In the genomic region with DNA sequence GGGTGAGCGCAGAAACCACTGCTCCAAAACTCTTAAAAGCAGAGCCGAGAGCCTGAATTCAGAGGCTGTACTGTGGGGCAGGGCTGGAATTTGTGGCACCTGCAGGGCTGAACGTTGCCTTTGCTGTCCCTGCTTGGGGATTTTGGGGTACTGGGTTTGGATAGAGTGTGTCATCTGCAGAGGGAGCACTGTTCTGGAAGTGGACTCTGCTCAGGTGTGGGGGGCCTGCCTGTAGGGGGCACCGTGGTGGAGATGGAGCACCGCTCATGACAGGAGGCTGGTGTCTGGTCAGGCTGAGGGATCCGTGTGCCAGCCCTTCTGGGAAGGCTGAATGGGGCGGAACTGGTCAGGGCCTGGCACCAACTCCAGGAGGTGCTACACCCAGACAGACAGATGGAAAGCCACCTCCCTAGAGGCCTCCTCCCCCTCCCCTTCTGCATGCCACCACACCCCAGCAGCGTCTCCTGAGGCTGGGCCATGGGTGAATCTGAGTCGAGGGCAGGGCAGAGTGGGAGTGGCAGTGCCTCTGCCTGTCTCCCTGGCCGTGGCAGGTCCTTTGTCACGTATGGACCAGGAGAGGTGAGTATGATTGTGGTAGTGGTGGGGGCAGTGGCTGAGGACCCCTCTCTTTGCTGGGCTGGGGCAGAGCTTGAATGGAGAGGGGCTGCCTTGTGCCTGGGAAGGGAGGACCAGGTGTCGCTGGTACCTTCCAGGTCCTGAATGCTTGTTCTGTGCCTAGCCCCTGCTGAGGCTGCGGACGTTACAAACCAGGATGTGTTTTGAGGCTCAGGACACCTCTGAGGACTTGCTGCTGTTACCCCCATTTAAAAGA, we compare ENCODE assay signal across 8 cellular contexts. TPM values are rescaled to one million over a fixed set of nuclear protein-coding genes. Genes with fewer than 3 reads are reported as not detected.
DNase-seq lines count a peak whose midpoint lies in the region; ATAC-seq, FAIRE-seq and TF ChIP-seq lines count a peak whose summit lies in the region.
"Not testable (repeated sequence)": the region's sequence is repeated elsewhere in the genome, so short reads cannot be mapped to it uniquely, and the experiment has no call there.

No MANE protein-coding gene starts in this region.

- not testable (repeated sequence) for H3K36me3 Mint-ChIP-seq in activated CD8-positive, alpha-beta T cell treated with anti-CD3 and anti-CD28 coated beads for 36 hours (ENCODE audit: low read depth); dendritic cell treated with granulocyte-macrophage colony-stimulating factor and Interleukin-4, amounts not matched to agents 40 ng/mL and 50 ng/mL, for 4 days (ENCODE audit: low read depth)

- not testable (repeated sequence) for H3K36me3 ChIP-seq in mucosa of descending colon (ENCODE audit: low read depth); aorta (ENCODE audit: control insufficient read depth in 1 of 2, insufficient read depth in 2 of 2, low read length in 1 of 2)

- CTCF ChIA-PET in activated CD8-positive, alpha-beta T cell treated with anti-CD3 and anti-CD28 coated beads for 36 hours (lab: Charles Lee), result not testable (repeated sequence)

- ATAC-seq in activated CD8-positive, alpha-beta T cell treated with anti-CD3 and anti-CD28 coated beads for 36 hours, result peak; percentile 37
- ATAC-seq in left cardiac atrium (peak; percentile 49 to 61), mucosa of descending colon (peak; percentile 82)
- not testable (repeated sequence) for ATAC-seq in aorta (ENCODE audit: low FRiP score)

- not testable (repeated sequence) for H3K9me3 Mint-ChIP-seq in activated CD8-positive, alpha-beta T cell treated with anti-CD3 and anti-CD28 coated beads for 36 hours; dendritic cell treated with granulocyte-macrophage colony-stimulating factor and Interleukin-4, amounts not matched to agents 40 ng/mL and 50 ng/mL, for 4 days

- TF ChIP-seq CTCF in NB4 (IDR thresholded peaks at IDR 0.05; ENCODE audit: low read depth, low read length), result peak; percentile 45
- not testable (repeated sequence) for TF ChIP-seq CTCF in activated CD8-positive, alpha-beta T cell treated with anti-CD3 and anti-CD28 coated beads for 36 hours (IDR thresholded peaks at IDR 0.05); mucosa of descending colon (IDR thresholded peaks at IDR 0.05)

- H3K27ac ChIP-seq in aorta (ENCODE audit: low read depth in 1 of 2, low read length in 2 of 2), result not testable (repeated sequence)

- TF ChIP-seq POLR2A in GM12892 (IDR thresholded peaks at IDR 0.05; ENCODE audit: low read depth, low read length); NB4 (IDR thresholded peaks at IDR 0.05; ENCODE audit: extremely low read depth, insufficient read length): not testable (repeated sequence)

- not testable (repeated sequence) for H3K27me3 Mint-ChIP-seq in activated CD8-positive, alpha-beta T cell treated with anti-CD3 and anti-CD28 coated beads for 36 hours; dendritic cell treated with granulocyte-macrophage colony-stimulating factor and Interleukin-4, amounts not matched to agents 40 ng/mL and 50 ng/mL, for 4 days

- not testable (repeated sequence) for H3K4me1 Mint-ChIP-seq in activated CD8-positive, alpha-beta T cell treated with anti-CD3 and anti-CD28 coated beads for 36 hours (ENCODE audit: low read depth)
- H3K4me1 Mint-ChIP-seq in dendritic cell treated with granulocyte-macrophage colony-stimulating factor and Interleukin-4, amounts not matched to agents 40 ng/mL and 50 ng/mL, for 4 days (ENCODE audit: low read depth), result peaks cover 70% of the 10 kb centered on the region

- peak; percentile 74 for FAIRE-seq in GM12892 (lab: Jason Lieb, UNC)

- not testable (repeated sequence) for H3K4me3 ChIP-seq in NB4 (ENCODE audit: low read depth, low read length); mucosa of descending colon; aorta (ENCODE audit: low read length in 2 of 2)

- POLR2A ChIA-PET in activated CD8-positive, alpha-beta T cell treated with anti-CD3 and anti-CD28 coated beads for 36 hours (lab: Charles Lee), result not testable (repeated sequence)

- H3K9me3 ChIP-seq in mucosa of descending colon; aorta (ENCODE audit: control insufficient read depth, low read length): not testable (repeated sequence)

- H3K4me1 ChIP-seq in mucosa of descending colon (ENCODE audit: low read depth), result peaks cover 20% of the 10 kb centered on the region
- not testable (repeated sequence) for H3K4me1 ChIP-seq in aorta (ENCODE audit: control insufficient read depth in 1 of 2, insufficient read depth in 2 of 2, low read length in 2 of 2)

- not testable (repeated sequence) for H3K4me3 Mint-ChIP-seq in activated CD8-positive, alpha-beta T cell treated with anti-CD3 and anti-CD28 coated beads for 36 hours; dendritic cell treated with granulocyte-macrophage colony-stimulating factor and Interleukin-4, amounts not matched to agents 40 ng/mL and 50 ng/mL, for 4 days

- H3K27ac Mint-ChIP-seq in activated CD8-positive, alpha-beta T cell treated with anti-CD3 and anti-CD28 coated beads for 36 hours, result not testable (repeated sequence)
- H3K27ac Mint-ChIP-seq in dendritic cell treated with granulocyte-macrophage colony-stimulating factor and Interleukin-4, amounts not matched to agents 40 ng/mL and 50 ng/mL, for 4 days, result peak overlapping the region; percentile 73

- DNase-seq in GM12892 (ENCODE audit: insufficient read length); activated CD8-positive, alpha-beta T cell treated with anti-CD3 and anti-CD28 coated beads for 36 hours; left cardiac atrium: not testable (repeated sequence)
- peak; percentile 32 for DNase-seq in NB4 (ENCODE audit: low read depth)
- DNase-seq in mucosa of descending colon, result peak; percentile 74 to 88 (median 80)
- peak; percentile 56 for DNase-seq in posterior vena cava (ENCODE audit: low spot score)
- DNase-seq in aorta, result peak; percentile 27 to 49

- WGBS in aorta, 2 donors, result 82 to 83% methylated on average over 12 to 14 of the region's 14 CpGs

- intact Hi-C loops in activated CD8-positive, alpha-beta T cell treated with anti-CD3 and anti-CD28 coated beads for 36 hours (cut with micrococcal nuclease); dendritic cell treated with granulocyte-macrophage colony-stimulating factor and Interleukin-4, amounts not matched to agents 40 ng/mL and 50 ng/mL, for 4 days (cut with micrococcal nuclease); left cardiac atrium (cut with DNase I); mucosa of descending colon (cut with DNase I, micrococcal nuclease); posterior vena cava (cut with DNase I); aorta (cut with DNase I): not testable (repeated sequence)

- H3K27me3 ChIP-seq in aorta (ENCODE audit: control insufficient read depth in 1 of 2, insufficient read depth in 2 of 2, low read length in 1 of 2), result not testable (repeated sequence)

RNA-seq across cellular contexts. Expression of a gene that starts 11.6 kb away (rescaled TPM):
- polyA plus RNA-seq in GM12892 (2012; ENCODE audit: missing spikeins), result 4.3 TPM
- total RNA-seq in activated CD8-positive, alpha-beta T cell treated with anti-CD3 and anti-CD28 coated beads for 36 hours, result 10 to 100 TPM; 10.7 to 11.7 TPM
- 100 to 1,000 TPM in 1 of 2 donors, 10 to 100 TPM in 1; 57.1 to 109 TPM for total RNA-seq in left cardiac atrium
- total RNA-seq in mucosa of descending colon, result 100 to 1,000 TPM in 2 of 3 donors, 10 to 100 TPM in 1; 94.7 to 460 (median 217) TPM
- total RNA-seq in posterior vena cava, result 10 to 100 TPM; 36.8 to 44.6 TPM
- 10 to 100 TPM; 26.5 to 36.3 TPM for total RNA-seq in aorta
- 10 to 100 TPM; 25.4 to 29.9 TPM for polyA plus RNA-seq in aorta
